In genomic region chr2:216553093-216553478, GRCh38 we compare ENCODE assay signal across 1 cellular context.
A peak's percentile ranks its signal among the peaks of the same experiment; 100 is the strongest.
TF ChIP-seq lines count a peak whose summit lies in the region.

No MANE protein-coding gene starts in this region.

TF ChIP-seq in HepG2, 621 proteins besides CTCF, POLR2A, EP300 and RAD21 (continued from another document and continues in another):
- TF ChIP-seq ARID5B (CRISPR knock-in tag; IDR thresholded peaks at IDR 0.05) (peak; percentile 88), TBX3 (IDR thresholded peaks at IDR 0.05; ENCODE audit: borderline replicate concordance) (0 out of 2 replicates have a peak, but pooled peaks have one; percentile 19), IRF2 (CRISPR knock-in tag; IDR thresholded peaks at IDR 0.05) (peak; percentile 55; the same call in 1 of the 2 replicates), CREM (IDR thresholded peaks at IDR 0.05) (peak; percentile 52; the same call in 1 of the 2 replicates), CREM (CRISPR knock-in tag; IDR thresholded peaks at IDR 0.05) (no peak), ATF3 (CRISPR knock-in tag; IDR thresholded peaks at IDR 0.05) (peak; percentile 70; the same call in 1 of the 2 replicates), HMGXB4 (CRISPR knock-in tag; IDR thresholded peaks at IDR 0.05; ENCODE audit: borderline replicate concordance in 1 of 2, low read depth in 1 of 2) (0 out of 4 replicates have a peak, but pooled peaks of 1 of the 2 experiments have one; percentile 27), ZNF337 (CRISPR knock-in tag; IDR thresholded peaks at IDR 0.05; ENCODE audit: borderline replicate concordance, low read depth) (peak; percentile 45; the same call in 1 of the 2 replicates), PITX1 (CRISPR knock-in tag; IDR thresholded peaks at IDR 0.05) (peak; percentile 28; the same call in 1 of the 2 replicates), ZNF792 (CRISPR knock-in tag; IDR thresholded peaks at IDR 0.05) (no peak; the same call in 1 of the 2 replicates), ASH2L (IDR thresholded peaks at IDR 0.05; ENCODE audit: insufficient read length, low read depth, low read length) (peak; percentile 25), HMGXB3 (CRISPR knock-in tag; IDR thresholded peaks at IDR 0.05; ENCODE audit: borderline replicate concordance) (peak; percentile 22; the same call in 1 of the 2 replicates), ZNF160 (CRISPR knock-in tag; IDR thresholded peaks at IDR 0.05) (0 out of 2 replicates have a peak, but pooled peaks have one; percentile 36), HMG20A (CRISPR knock-in tag; IDR thresholded peaks at IDR 0.05; ENCODE audit: borderline replicate concordance) (peak; percentile 79; the same call in 1 of the 2 replicates), ZNF615 (CRISPR knock-in tag; IDR thresholded peaks at IDR 0.05; ENCODE audit: borderline replicate concordance) (no peak), RBM39 (IDR thresholded peaks at IDR 0.05; ENCODE audit: low read depth, low read length, poor library complexity, severe bottlenecking) (no peak), ZMAT3 (CRISPR knock-in tag; conservative IDR thresholded peaks at IDR 0.05) (0 out of 2 replicates have a peak, but pooled peaks have one; percentile 17), TOPORS (CRISPR knock-in tag; IDR thresholded peaks at IDR 0.05) (no peak), TEF (CRISPR knock-in tag; IDR thresholded peaks at IDR 0.05) (no peak), LCORL (IDR thresholded peaks at IDR 0.05) (no peak), LCORL (CRISPR knock-in tag; IDR thresholded peaks at IDR 0.05) (peak; percentile 61), ATF2 (CRISPR knock-in tag; IDR thresholded peaks at IDR 0.05) (peak; percentile 46; the same call in 1 of the 2 replicates), ZFP91 (CRISPR knock-in tag; IDR thresholded peaks at IDR 0.05; ENCODE audit: borderline replicate concordance) (peak; percentile 19; the same call in 1 of the 2 replicates), MXI1 (IDR thresholded peaks at IDR 0.05; ENCODE audit: borderline replicate concordance, low read depth, low read length) (no peak), TCF7 (IDR thresholded peaks at IDR 0.05; ENCODE audit: low read depth) (peak; percentile 30; the same call in 1 of the 2 replicates), SRSF4 (IDR thresholded peaks at IDR 0.05; ENCODE audit: low read depth, low read length, poor library complexity, severe bottlenecking) (no peak), ZZZ3 (CRISPR knock-in tag; IDR thresholded peaks at IDR 0.05; ENCODE audit: borderline replicate concordance) (no peak), MED1 (CRISPR knock-in tag; IDR thresholded peaks at IDR 0.05) (peak; percentile 28; the same call in 1 of the 2 replicates), TCF12 (IDR thresholded peaks at IDR 0.05) (no peak), TCF12 (CRISPR knock-in tag; IDR thresholded peaks at IDR 0.05) (no peak), ELF3 (CRISPR knock-in tag; IDR thresholded peaks at IDR 0.05) (peak; percentile 69; the same call in 1 of the 2 replicates), REST (IDR thresholded peaks at IDR 0.05; ENCODE audit: borderline replicate concordance in 1 of 2, low read depth in 1 of 2, low read length in 2 of 2) (no peak), DZIP1 (CRISPR knock-in tag; IDR thresholded peaks at IDR 0.05) (no peak), MEF2D (CRISPR knock-in tag; IDR thresholded peaks at IDR 0.05) (0 out of 2 replicates have a peak, but pooled peaks have one; percentile 24), FOXO1 (CRISPR knock-in tag; IDR thresholded peaks at IDR 0.05) (peak; percentile 49; the same call in 1 of the 2 replicates), MAFK (conservative IDR thresholded peaks at IDR 0.05 in 1 of 2, IDR thresholded peaks at IDR 0.05 in 1 of 2; ENCODE audit: low read length in 2 of 2) (0 out of 4 replicates have a peak, but pooled peaks of 1 of the 2 experiments have one; percentile 6)
